In the genomic region with DNA sequence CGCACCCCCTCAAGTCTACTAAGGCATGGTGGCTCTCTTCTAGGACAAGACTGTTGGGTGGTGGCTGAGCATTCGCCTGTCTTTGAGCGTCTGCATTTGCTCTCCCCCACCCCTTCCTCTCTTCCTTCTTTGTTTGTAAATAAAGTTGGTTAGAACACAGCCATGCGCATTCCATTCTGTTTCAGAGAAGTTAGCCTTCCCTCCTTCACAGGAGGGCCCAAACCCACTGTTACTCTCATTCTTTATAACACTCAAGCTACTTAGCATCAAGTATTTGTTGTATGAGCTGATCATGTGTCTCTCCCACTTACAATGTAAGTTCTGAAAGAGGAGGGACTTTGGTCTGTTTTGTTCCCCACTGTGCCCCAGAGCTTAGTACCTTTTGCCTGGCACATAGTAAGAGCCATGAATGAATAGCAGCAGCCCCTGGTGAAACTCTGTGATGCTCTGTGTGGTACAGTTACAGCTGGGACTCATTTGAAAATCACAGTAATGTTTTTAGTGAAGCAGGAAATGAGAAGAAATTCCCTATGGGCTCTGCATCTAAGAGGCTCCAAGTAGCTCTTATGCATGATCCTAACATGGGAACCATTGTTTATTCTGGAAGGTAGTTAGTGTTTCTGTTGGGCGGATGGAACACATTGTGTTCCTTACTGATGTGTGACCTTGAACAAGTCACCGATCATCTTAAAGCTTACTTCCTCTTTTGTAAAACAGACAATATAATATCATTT, we compare ENCODE assay signal across 8 cellular contexts. TPM values are rescaled to one million over a fixed set of nuclear protein-coding genes. Genes with fewer than 3 reads are reported as not detected.
DNase-seq lines count a peak whose midpoint lies in the region; ATAC-seq lines count a peak whose summit lies in the region.

No MANE protein-coding gene starts in this region.

- DNase-seq in H7: peak; percentile 12
- peak; percentile 28 for DNase-seq in NT2/D1 (ENCODE audit: low read depth, low spot score)
- DNase-seq in right cardiac atrium: no peak
- no peak for DNase-seq in hypothalamus (lab: John Stamatoyannopoulos, UW)
- DNase-seq in activated CD4-positive, alpha-beta T cell treated with anti-CD3 and anti-CD28 coated beads, Interleukin-2, amount 50 U/mL, for 48 hours: no peak
- no peak for DNase-seq in activated CD4-positive, alpha-beta T cell treated with anti-CD3 and anti-CD28 coated beads, Interleukin-2, amount 50 U/mL, for 4 hours
- no peak for DNase-seq in HK-2 (ENCODE audit: unreplicated experiment)

- H3K4me3 ChIP-seq in H7 (ENCODE audit: insufficient read depth, low read depth, low read length) (no peak overlapping the region), NT2/D1 (ENCODE audit: insufficient read length, low read depth) (no peak overlapping the region), right cardiac atrium (ENCODE audit: low read length) (no peak overlapping the region)

- no peak overlapping the region for H3K9ac ChIP-seq in NT2/D1 (ENCODE audit: insufficient read length, low read depth)

- H3K4me1 ChIP-seq in NT2/D1 (ENCODE audit: insufficient read depth, insufficient read length): peaks cover 6% of the 10 kb centered on the region
- peaks cover 36% of the 10 kb centered on the region for H3K4me1 ChIP-seq in right cardiac atrium (ENCODE audit: control insufficient read depth, insufficient read depth, low read length)

- peak overlapping the region; percentile 79 for H3K27ac ChIP-seq in right cardiac atrium (ENCODE audit: low read length)

- H3K9me3 ChIP-seq in NT2/D1 (ENCODE audit: insufficient read depth, low read length) (no peaks in the 10 kb centered on the region), right cardiac atrium (ENCODE audit: control insufficient read depth, low read length) (no peaks in the 10 kb centered on the region)

- no peaks in the 10 kb centered on the region for H3K36me3 ChIP-seq in H7 (replicated peaks; ENCODE audit: control insufficient read depth, insufficient read depth, low read length)
- peaks cover 5% of the 10 kb centered on the region for H3K36me3 ChIP-seq in NT2/D1 (ENCODE audit: insufficient read depth, insufficient read length, low read length)

- WGBS in right cardiac atrium: 59% methylated on average over 6 of the region's 6 CpGs

- ATAC-seq in GM18508 (IDR thresholded peaks at IDR 0.05; ENCODE audit: insufficient read depth, unreplicated experiment): peak; percentile 56
- ATAC-seq in right cardiac atrium: peak; percentile 27 to 61

- H3K27me3 ChIP-seq in H7 (ENCODE audit: control insufficient read depth, insufficient read depth, low read length) (no peaks in the 10 kb centered on the region), NT2/D1 (ENCODE audit: insufficient read depth, insufficient read length) (no peaks in the 10 kb centered on the region), right cardiac atrium (ENCODE audit: control insufficient read depth, insufficient read depth) (no peaks in the 10 kb centered on the region)

- intact Hi-C loops in right cardiac atrium (cut with DNase I): no loop called here

RNA-seq across cellular contexts. Expression of gene MGAT5, which starts 7.7 kb away (rescaled TPM):
- 25.4 and 26.6 TPM in 2 replicates for total RNA-seq in H7 (2014; rRNA removed; shearing (Covaris generic))
- 100 to 1,000 TPM; 112 to 156 (median 134) TPM for total RNA-seq in right cardiac atrium
- 29.0 TPM for polyA plus RNA-seq in right cardiac atrium

Comparison
In these comparisons a context has a peak if more than half of its experiments do, and no peak if none do; other contexts are left out.
1. DNase-seq: peak in H7 (single experiment) and NT2/D1 (single experiment); none in right cardiac atrium (0 of 3), hypothalamus (0 of 51), activated CD4-positive, alpha-beta T cell treated with anti-CD3 and anti-CD28 coated beads, Interleukin-2, amount 50 U/mL, for 48 hours (0 of 2), activated CD4-positive, alpha-beta T cell treated with anti-CD3 and anti-CD28 coated beads, Interleukin-2, amount 50 U/mL, for 4 hours (0 of 2) and HK-2 (single experiment).